In genomic region chr3:84039091-84039490, GRCh38 we compare ENCODE assay signal across 1 cellular context.
TF ChIP-seq lines count a peak whose summit lies in the region.

No MANE protein-coding gene starts in this region.

TF ChIP-seq in H1, 55 proteins besides CTCF, POLR2A, EP300 and RAD21 (continued from another document):
- TF ChIP-seq JUN (IDR thresholded peaks at IDR 0.05; ENCODE audit: low read depth, low read length) (no peak), KDM1A (IDR thresholded peaks at IDR 0.05; ENCODE audit: borderline replicate concordance, low read length) (no peak), TBP (IDR thresholded peaks at IDR 0.05; ENCODE audit: low read depth, low read length) (no peak), FOSL1 (IDR thresholded peaks at IDR 0.05; ENCODE audit: insufficient read depth, low read depth, low read length) (no peak), CREB1 (IDR thresholded peaks at IDR 0.05) (no peak), BRCA1 (IDR thresholded peaks at IDR 0.05; ENCODE audit: low read depth, low read length) (no peak), JUND (IDR thresholded peaks at IDR 0.05; ENCODE audit: low read length) (no peak), NANOG (IDR thresholded peaks at IDR 0.05; ENCODE audit: insufficient read depth, low read depth, low read length, poor library complexity, severe bottlenecking) (no peak), SIRT6 (IDR thresholded peaks at IDR 0.05; ENCODE audit: low read length) (no peak), SAP30 (IDR thresholded peaks at IDR 0.05; ENCODE audit: insufficient read depth, insufficient replicate concordance, low read length) (no peak), SIX5 (IDR thresholded peaks at IDR 0.05; ENCODE audit: low read depth, low read length) (no peak), ZNF274 (IDR thresholded peaks at IDR 0.05; ENCODE audit: borderline replicate concordance, extremely low read depth, low read length) (no peak), SP2 (IDR thresholded peaks at IDR 0.05; ENCODE audit: low read length) (no peak), BCL11A (IDR thresholded peaks at IDR 0.05; ENCODE audit: low read depth in 2 of 2, low read length in 2 of 2) (no peak), ASH2L (IDR thresholded peaks at IDR 0.05; ENCODE audit: low read length) (no peak)
